12 cellular contexts compared by ENCODE assay signal in genomic region chr10:28838908-28839307, GRCh38.
DNase-seq lines count a peak whose midpoint lies in the region; ATAC-seq, FAIRE-seq and TF ChIP-seq lines count a peak whose summit lies in the region.
"Had no signal": no experiment of that assay in that cellular context is flagged by ENCODE, and none has a peak within 500 bp of the region (broad histone marks: within the 10 kb centered on the region; RNA-seq: fewer than 3 reads in every experiment).

No MANE protein-coding gene starts in this region.

- H3K36me3 Mint-ChIP-seq in MCF 10A (ENCODE audit: insufficient read depth, unreplicated experiment) = no peaks in the 10 kb centered on the region

- TF ChIP-seq RAD21 in K562 (CRISPR knock-in tag; conservative IDR thresholded peaks at IDR 0.05 in 1 of 2, IDR thresholded peaks at IDR 0.05 in 1 of 2) = no peak
- TF ChIP-seq RAD21 in HepG2 (CRISPR knock-in tag; IDR thresholded peaks at IDR 0.05) = no peak

- BruUV-seq in MCF 10A (replicated peaks; lab: Mats Ljungman, UMichigan) = no TSS peak
- no TSS peak for BruUV-seq in K562 (replicated peaks; lab: Mats Ljungman, UMichigan)
- no TSS peak for BruUV-seq in HepG2 (replicated peaks; lab: Mats Ljungman, UMichigan)

- peaks cover 7% of the 10 kb centered on the region for H3K9me3 Mint-ChIP-seq in MCF 10A (ENCODE audit: unreplicated experiment)

- no peaks in the 10 kb centered on the region for H3K27me3 ChIP-seq in breast epithelium
- no peaks in the 10 kb centered on the region for H3K27me3 ChIP-seq in K562 (ENCODE audit: control insufficient read depth in 2 of 2, insufficient read depth in 2 of 2, low read length in 2 of 2)
- H3K27me3 ChIP-seq in HepG2 (ENCODE audit: control insufficient read depth in 1 of 2, insufficient read depth in 2 of 2, low read length in 2 of 2) = 0 out of 5 replicates have a peak, but pooled peaks cover 0 to under 1% of the 10 kb centered on the region in 2 experiments
- H3K27me3 ChIP-seq in esophagus squamous epithelium = peaks cover 0 to 32% (median 0%) of the 10 kb centered on the region in 4 donors

- H2AFZ ChIP-seq in K562 (ENCODE audit: low read depth, low read length) (peak overlapping the region; percentile 75), HepG2 (ENCODE audit: low read length) (no peak overlapping the region)

- H3K9ac ChIP-seq in K562 (ENCODE audit: insufficient read depth in 1 of 2, low read depth in 2 of 2, low read length in 2 of 2) (peak overlapping the region in 1 of 2 experiments; percentile 33; a peak in 1 of 4 replicates), HepG2 (ENCODE audit: insufficient read depth, low read depth, low read length) (no peak overlapping the region)

- peak; percentile 34 for DNase-seq in MCF 10A (ENCODE audit: unreplicated experiment)
- no peak for DNase-seq in breast epithelium (ENCODE audit: low spot score in 2 of 2)
- peak in 1 of 4 experiments; percentile 67 for DNase-seq in K562 (ENCODE audit: extremely low read depth in 1 of 4, low spot score in 3 of 4)
- DNase-seq in HepG2 (ENCODE audit: low spot score) = peak; percentile 69
- DNase-seq in esophagus squamous epithelium (lab: John Stamatoyannopoulos, UW) = no peak
- no peak for DNase-seq in amygdala (lab: John Stamatoyannopoulos, UW)
- no peak for DNase-seq in NCI-H446 (lab: John Stamatoyannopoulos, UW)
- DNase-seq in AG08396 (ENCODE audit: low spot score) = no peak
- DNase-seq: activated CD8-positive, alpha-beta T cell treated with anti-CD3 and anti-CD28 coated beads, Interleukin-2, amount 10 ng/mL, durations not matched to agents 7 days and 5 days; cerebellar nuclear complex; nucleus accumbens; stimulated activated CD4-positive, alpha-beta T cell treated with anti-CD3 and anti-CD28 coated beads, Interleukin-12 subunit alpha, Interleukin-12 subunit beta, amount 100 ng/mL, for 4 hours had no signal

- no peaks in the 10 kb centered on the region for H3K27me3 Mint-ChIP-seq in MCF 10A (ENCODE audit: insufficient read depth, unreplicated experiment)

- no peak for FAIRE-seq in K562 (lab: Jason Lieb, UNC)
- FAIRE-seq in HepG2 (lab: Jason Lieb, UNC) = no peak

- H3K79me2 ChIP-seq in K562 (ENCODE audit: control insufficient read depth, insufficient read depth, low read length) (no peaks in the 10 kb centered on the region), HepG2 (ENCODE audit: insufficient read depth, low read length) (no peaks in the 10 kb centered on the region)

- ATAC-seq in K562 (peak; percentile 50), HepG2 (peak; percentile 41; the same call in 2 of the 3 replicates)
- ATAC-seq: activated CD8-positive, alpha-beta T cell treated with anti-CD3 and anti-CD28 coated beads, Interleukin-2, amount 10 ng/mL, durations not matched to agents 7 days and 5 days had no signal

- peak; percentile 65 for TF ChIP-seq EP300 in K562 (IDR thresholded peaks at IDR 0.05; ENCODE audit: low read length)
- peak in 1 of 2 experiments; percentile 51; a peak in 1 of 4 replicates for TF ChIP-seq EP300 in HepG2 (IDR thresholded peaks at IDR 0.05; ENCODE audit: low read depth in 2 of 2, low read length in 2 of 2)
- peak; percentile 41; the same call in 1 of the 2 replicates for TF ChIP-seq EP300 in HepG2 (CRISPR knock-in tag; IDR thresholded peaks at IDR 0.05; ENCODE audit: borderline replicate concordance)

- peaks cover 6% of the 10 kb centered on the region for H3K4me1 Mint-ChIP-seq in MCF 10A (ENCODE audit: insufficient read depth, unreplicated experiment)

- no peaks in the 10 kb centered on the region for H4K20me1 ChIP-seq in K562 (replicated peaks; ENCODE audit: control insufficient read depth, insufficient read depth, low read length)
- no peaks in the 10 kb centered on the region for H4K20me1 ChIP-seq in HepG2 (ENCODE audit: insufficient read depth, low read length)

- TF ChIP-seq POLR2A in breast epithelium (IDR thresholded peaks at IDR 0.05) = no peak
- TF ChIP-seq POLR2A in K562 (conservative IDR thresholded peaks at IDR 0.05) = no peak
- no peak for TF ChIP-seq POLR2A in HepG2 (IDR thresholded peaks at IDR 0.05; ENCODE audit: insufficient read depth in 1 of 2, low read depth in 2 of 2, low read length in 2 of 2)
- TF ChIP-seq POLR2A in esophagus squamous epithelium (IDR thresholded peaks at IDR 0.05) = no peak

- H3K36me3 ChIP-seq in breast epithelium (no peaks in the 10 kb centered on the region), K562 (ENCODE audit: control insufficient read depth, insufficient read depth, low read length) (no peaks in the 10 kb centered on the region; the same call in 2 of the 3 replicates), HepG2 (replicated peaks in 1 of 2; ENCODE audit: control insufficient read depth in 1 of 2, insufficient read depth in 2 of 2, low read length in 2 of 2) (no peaks in the 10 kb centered on the region), esophagus squamous epithelium (no peaks in the 10 kb centered on the region)

- no peaks in the 10 kb centered on the region for H3K9me1 ChIP-seq in K562 (ENCODE audit: control insufficient read depth, insufficient read depth, low read length)

- H3K4me1 ChIP-seq in breast epithelium (no peaks in the 10 kb centered on the region), K562 (replicated peaks in 1 of 2; ENCODE audit: control insufficient read depth in 2 of 2, insufficient read depth in 2 of 2, low read length in 2 of 2) (peaks cover 7 to 48% of the 10 kb centered on the region in 2 experiments), HepG2 (ENCODE audit: insufficient read depth, low read length) (peaks cover 23% of the 10 kb centered on the region), esophagus squamous epithelium (no peaks in the 10 kb centered on the region)

- no peak overlapping the region for H3K4me3 Mint-ChIP-seq in MCF 10A (ENCODE audit: unreplicated experiment)
- H3K4me3 Mint-ChIP-seq: activated CD8-positive, alpha-beta T cell treated with anti-CD3 and anti-CD28 coated beads, Interleukin-2, amount 10 ng/mL, durations not matched to agents 7 days and 5 days had no signal

- H3K4me2 ChIP-seq in K562 (ENCODE audit: insufficient read depth, low read length) (peak overlapping the region; percentile 60), HepG2 (ENCODE audit: low read depth, low read length) (no peak overlapping the region)

- CTCF ChIA-PET in MCF 10A (lab: Yijun Ruan, JAX) (interaction anchor here (0.6 kb wide), 1 partner anchor 289 kb away, joined by 3 read pairs; no protein-coding TSS in a partner anchor), K562 (lab: Yijun Ruan, JAX; ENCODE audit: low intra/inter-chr PET ratio) (no interaction called here), HepG2 (lab: Yijun Ruan, JAX; ENCODE audit: low intra/inter-chr PET ratio, low total read pairs) (no interaction called here)

- 12% methylated on average over 2 of the region's 2 CpGs for WGBS in K562 (ENCODE audit: insufficient coverage, low coverage, missing lambda C conversion rate)
- WGBS in HepG2 (ENCODE audit: low lambda C conversion rate) = 0% methylated on average over 2 of the region's 2 CpGs
- WGBS in esophagus squamous epithelium, 2 donors = 18 to 36% methylated on average over 2 of the region's 2 CpGs

- H3K27ac ChIP-seq in breast epithelium = no peak overlapping the region
- peak overlapping the region; percentile 87 for H3K27ac ChIP-seq in K562 (ENCODE audit: extremely low read depth, low read depth, low read length)
- H3K27ac ChIP-seq in HepG2 (ENCODE audit: extremely low read length, insufficient read depth, low read length) = no peak overlapping the region
- no peak overlapping the region for H3K27ac ChIP-seq in esophagus squamous epithelium

- POLR2A ChIA-PET in MCF 10A (lab: Yijun Ruan, JAX) (no interaction called here), K562 (lab: Yijun Ruan, JAX) (interaction anchor here (0.8 to 1.2 kb wide), 3 partner anchors 9 to 265 kb away, joined by 3 to 4 read pairs (median 4); no protein-coding TSS in a partner anchor), HepG2 (lab: Yijun Ruan, JAX) (no interaction called here)

- H3K4me3 ChIP-seq in breast epithelium (no peak overlapping the region), K562 (no peak overlapping the region), HepG2 (replicated peaks in 1 of 3; ENCODE audit: insufficient read depth in 1 of 3, low read depth in 2 of 3, low read length in 3 of 3) (no peak overlapping the region), esophagus squamous epithelium (no peak overlapping the region)

- H3K9me3 ChIP-seq in breast epithelium (no peaks in the 10 kb centered on the region), K562 (replicated peaks; ENCODE audit: control insufficient read depth, insufficient read depth, low read depth, low read length) (peaks cover 2% of the 10 kb centered on the region), HepG2 (ENCODE audit: low read length) (no peaks in the 10 kb centered on the region; the same call in 1 of the 2 replicates), esophagus squamous epithelium (peaks cover 0 to 2% (median 0%) of the 10 kb centered on the region in 3 donors)

- H3K27ac Mint-ChIP-seq in MCF 10A (ENCODE audit: low read depth, unreplicated experiment) = no peak overlapping the region
- H3K27ac Mint-ChIP-seq: activated CD8-positive, alpha-beta T cell treated with anti-CD3 and anti-CD28 coated beads, Interleukin-2, amount 10 ng/mL, durations not matched to agents 7 days and 5 days had no signal

- in situ Hi-C loops in K562 (cut with MboI) (no loop called here), HepG2 (cut with HindIII; ENCODE audit: extremely low pct_ligation_motif_present, low pct_unique_long_range_greater_than_20kb) (no loop called here)

- intact Hi-C loops in MCF 10A (cut with micrococcal nuclease) (no loop called here), breast epithelium (cut with DNase I; ENCODE audit: low total_unique reads) (no loop called here), K562 (cut with micrococcal nuclease) (loop anchor here (2.0 kb wide), 1 partner anchor 32 kb away; no protein-coding TSS in a partner anchor), HepG2 (cut with micrococcal nuclease; ENCODE audit: unreplicated experiment) (no loop called here), esophagus squamous epithelium (cut with DNase I) (no loop called here)

- TF ChIP-seq CTCF in MCF 10A (IDR thresholded peaks at IDR 0.05; ENCODE audit: unreplicated experiment) = no peak
- no peak for TF ChIP-seq CTCF in breast epithelium (IDR thresholded peaks at IDR 0.05)
- TF ChIP-seq CTCF in K562 (IDR thresholded peaks at IDR 0.05 in 2 of 3, conservative IDR thresholded peaks at IDR 0.05 in 1 of 3; ENCODE audit: insufficient read depth in 2 of 3, low read depth in 1 of 3, low read length in 3 of 3) = no peak
- no peak for TF ChIP-seq CTCF in HepG2 (CRISPR knock-in tag; IDR thresholded peaks at IDR 0.05)
- TF ChIP-seq CTCF in esophagus squamous epithelium (IDR thresholded peaks at IDR 0.05) = no peak

TF ChIP-seq in K562, 482 proteins besides CTCF, POLR2A, EP300 and RAD21 (continues in another document):
- TF ChIP-seq FOSL1 (tag; conservative IDR thresholded peaks at IDR 0.05) (peak; percentile 65), NCOA6 (IDR thresholded peaks at IDR 0.05) (no peak), NCOA2 (IDR thresholded peaks at IDR 0.05; ENCODE audit: partially characterized antibody in 2 of 2) (peak in 1 of 2 experiments; percentile 20)

TF ChIP-seq in HepG2, 621 proteins besides CTCF, POLR2A, EP300 and RAD21 (continues in another document):
- TF ChIP-seq MAFF (IDR thresholded peaks at IDR 0.05; ENCODE audit: low read depth, low read length) = no peak

Comparison
In these comparisons a context has a peak if more than half of its experiments do, and no peak if none do; other contexts are left out.
1. DNase-seq: peak in MCF 10A (single experiment) and HepG2 (single experiment); none in breast epithelium (0 of 2), esophagus squamous epithelium (single experiment), amygdala (0 of 56), NCI-H446 (0 of 2) and AG08396 (single experiment).